7 cellular contexts compared by ENCODE assay signal in the genomic region with DNA sequence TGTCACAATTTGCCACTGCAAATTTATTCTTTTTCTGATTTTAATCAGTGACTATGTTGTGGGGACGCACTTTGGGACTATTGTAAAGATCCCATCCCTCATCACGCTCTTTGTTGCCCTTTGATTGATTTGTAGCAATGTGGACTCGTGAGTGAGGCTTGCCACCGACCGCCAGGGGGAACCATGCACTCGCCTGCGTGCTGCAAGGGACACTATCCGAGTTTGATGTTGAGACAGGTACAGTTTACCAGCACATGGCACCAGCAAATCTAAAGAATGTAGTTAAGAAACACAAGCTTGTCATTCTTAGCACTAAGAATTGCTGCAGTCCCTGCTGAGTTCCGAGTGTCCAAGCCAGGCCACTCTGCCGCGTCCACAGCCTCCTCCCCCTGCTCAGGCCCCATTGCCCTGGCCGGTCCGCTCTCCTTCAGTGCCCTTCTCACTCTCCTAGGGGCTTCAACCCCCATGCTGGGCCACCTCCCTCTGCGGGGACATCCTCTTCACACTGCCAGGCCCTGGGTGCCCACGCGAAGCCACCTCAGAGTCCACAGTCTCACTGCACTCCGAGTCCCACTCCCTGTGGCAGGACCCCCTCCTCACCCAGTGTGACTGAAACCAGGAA. TPM values are rescaled to one million over a fixed set of nuclear protein-coding genes. Genes with fewer than 3 reads are reported as not detected.
DNase-seq lines count a peak whose midpoint lies in the region; ATAC-seq, FAIRE-seq and TF ChIP-seq lines count a peak whose summit lies in the region.

No MANE protein-coding gene starts in this region.

- no peaks in the 10 kb centered on the region for H3K9me3 ChIP-seq in colonic mucosa
- H3K9me3 ChIP-seq in HepG2 (ENCODE audit: low read length): no peaks in the 10 kb centered on the region

- in situ Hi-C loops in HepG2 (cut with HindIII; ENCODE audit: extremely low pct_ligation_motif_present, low pct_unique_long_range_greater_than_20kb): loop anchor here (25.0 kb wide), 1 partner anchor 375 kb away; a partner anchor contains a TSS

- peak; percentile 66 for DNase-seq in GM12865 (ENCODE audit: low read depth)
- peak; percentile 11 for DNase-seq in HFF-Myc (ENCODE audit: extremely low read depth, low read depth)
- DNase-seq in NCI-H1092 (lab: John Stamatoyannopoulos, UW): peak; percentile 5
- DNase-seq in activated CD4-positive, alpha-beta T cell treated with anti-CD3 and anti-CD28 coated beads for 1 hour: peak; percentile 27
- peak; percentile 81 for DNase-seq in colonic mucosa
- peak; percentile 36 for DNase-seq in HepG2 (ENCODE audit: low spot score)
- DNase-seq in stimulated activated CD8-positive, alpha-beta memory T cell treated with anti-CD3 and anti-CD28 coated beads, Interleukin-12 subunit alpha, Interleukin-12 subunit beta, amount 100 ng/mL, for 1 hour (ENCODE audit: low read depth): peak; percentile 45

- POLR2A ChIA-PET in HepG2 (lab: Yijun Ruan, JAX): no interaction called here

- H3K27me3 ChIP-seq in colonic mucosa (no peaks in the 10 kb centered on the region), HepG2 (ENCODE audit: control insufficient read depth in 1 of 2, insufficient read depth in 2 of 2, low read length in 2 of 2) (peaks cover 0 to 27% of the 10 kb centered on the region in 2 experiments; a peak in 4 of 5 replicates)

- peaks cover 8% of the 10 kb centered on the region for H3K4me1 ChIP-seq in colonic mucosa
- H3K4me1 ChIP-seq in HepG2 (ENCODE audit: insufficient read depth, low read length): peaks cover 9% of the 10 kb centered on the region; the same call in 1 of the 2 replicates

- TF ChIP-seq CTCF in GM12865 (IDR thresholded peaks at IDR 0.05; ENCODE audit: insufficient read depth, low read depth, low read length, missing control alignments): peak; percentile 87
- TF ChIP-seq CTCF in HFF-Myc (IDR thresholded peaks at IDR 0.05; ENCODE audit: low read depth, low read length, missing control alignments): peak; percentile 89
- peak; percentile 87 for TF ChIP-seq CTCF in colonic mucosa (IDR thresholded peaks at IDR 0.05)
- TF ChIP-seq CTCF in HepG2 (CRISPR knock-in tag; IDR thresholded peaks at IDR 0.05): peak; percentile 92

- TF ChIP-seq RAD21 in HepG2 (CRISPR knock-in tag; IDR thresholded peaks at IDR 0.05): peak; percentile 50; the same call in 1 of the 2 replicates

- peak overlapping the region; percentile 44; the same call in 1 of the 2 replicates for H3K4me2 ChIP-seq in HepG2 (ENCODE audit: low read depth, low read length)

- TF ChIP-seq EP300 in HepG2 (IDR thresholded peaks at IDR 0.05; ENCODE audit: low read depth in 2 of 2, low read length in 2 of 2): no peak
- TF ChIP-seq EP300 in HepG2 (CRISPR knock-in tag; IDR thresholded peaks at IDR 0.05; ENCODE audit: borderline replicate concordance): no peak

- no peaks in the 10 kb centered on the region for H3K79me2 ChIP-seq in HepG2 (ENCODE audit: insufficient read depth, low read length)

- no peak overlapping the region for H3K27ac ChIP-seq in colonic mucosa
- no peak overlapping the region for H3K27ac ChIP-seq in HepG2 (ENCODE audit: extremely low read length, insufficient read depth, low read length)

- CTCF ChIA-PET in HepG2 (lab: Yijun Ruan, JAX; ENCODE audit: low intra/inter-chr PET ratio, low total read pairs): interaction anchor here (1.3 to 1.4 kb wide), 2 partner anchors 47 to 367 kb away, joined by 9 to 13 read pairs; no protein-coding TSS in a partner anchor

- peak; percentile 95 for ATAC-seq in HepG2

- H2AFZ ChIP-seq in HepG2 (ENCODE audit: low read length): no peak overlapping the region

- intact Hi-C loops in colonic mucosa (cut with DNase I) (no loop called here), HepG2 (cut with micrococcal nuclease; ENCODE audit: unreplicated experiment) (loop anchor here (1.0 kb wide), 2 partner anchors 47 to 367 kb away; no protein-coding TSS in a partner anchor)

- H4K20me1 ChIP-seq in HepG2 (ENCODE audit: insufficient read depth, low read length): no peaks in the 10 kb centered on the region

- WGBS in HepG2 (ENCODE audit: low lambda C conversion rate): 19% methylated on average over 15 of the region's 17 CpGs

- no peak for TF ChIP-seq POLR2A in HepG2 (IDR thresholded peaks at IDR 0.05; ENCODE audit: insufficient read depth in 1 of 2, low read depth in 2 of 2, low read length in 2 of 2)

- no peak overlapping the region for H3K9ac ChIP-seq in colonic mucosa (ENCODE audit: low read depth in 2 of 2, low read length in 2 of 2)
- no peak overlapping the region for H3K9ac ChIP-seq in HepG2 (ENCODE audit: insufficient read depth, low read depth, low read length)

- H3K36me3 ChIP-seq in colonic mucosa: no peaks in the 10 kb centered on the region
- no peaks in the 10 kb centered on the region for H3K36me3 ChIP-seq in HepG2 (replicated peaks in 1 of 2; ENCODE audit: control insufficient read depth in 1 of 2, insufficient read depth in 2 of 2, low read length in 2 of 2)

- no TSS peak for BruUV-seq in HepG2 (replicated peaks; lab: Mats Ljungman, UMichigan)

- no peak overlapping the region for H3K4me3 ChIP-seq in GM12865 (ENCODE audit: low read depth, low read length)
- no peak overlapping the region for H3K4me3 ChIP-seq in HFF-Myc (replicated peaks; ENCODE audit: low read depth, low read length)
- no peak overlapping the region for H3K4me3 ChIP-seq in colonic mucosa
- H3K4me3 ChIP-seq in HepG2 (replicated peaks in 1 of 3; ENCODE audit: insufficient read depth in 1 of 3, low read depth in 2 of 3, low read length in 3 of 3): peak overlapping the region in 1 of 3 experiments; percentile 45; a peak in 1 of 6 replicates

- peak; percentile 79 for FAIRE-seq in HepG2 (lab: Jason Lieb, UNC)

RNA-seq across cellular contexts. Expression of a gene that starts 2.0 kb away (rescaled TPM):
- total RNA-seq in colonic mucosa (10 to 100 TPM in 1 of 2 donors, 1 to 10 TPM in 1; 5.6 to 14.2 TPM), HepG2 (2016; rRNA removed; fragmentation: Illumina TruSeq; extraction: Trizol) (not detected in 2 replicates)
- not detected in 2 replicates for total RNA-seq in HepG2 (2016; cell fraction: cytosol; rRNA removed; fragmentation: Illumina TruSeq; extraction: Trizol; ENCODE audit: low read depth)
- total RNA-seq in HepG2 (2016; cell fraction: insoluble cytoplasmic fraction; rRNA removed; fragmentation: Illumina TruSeq; extraction: Trizol): not detected in 2 replicates
- not detected in 2 replicates for total RNA-seq in HepG2 (2016; cell fraction: membrane; rRNA removed; fragmentation: Illumina TruSeq; extraction: Trizol)
- total RNA-seq in HepG2 (2016; cell fraction: nucleus; rRNA removed; fragmentation: Illumina TruSeq; extraction: Trizol): not detected in 2 replicates
- 0.04 and 0.07 TPM in 2 replicates for polyA plus RNA-seq in HepG2 (2011; rRNA removed)
- 0.03 TPM in 1 of 2 replicates, not detected in the other for polyA plus RNA-seq in HepG2 (2011; cell fraction: cytosol; rRNA removed)
- 0.18 and 0.31 TPM in 2 replicates for polyA plus RNA-seq in HepG2 (2011; cell fraction: nucleus; rRNA removed)
- polyA plus RNA-seq in HepG2 (2012): 0.07 TPM in 1 of 2 replicates, not detected in the other
- not detected in 2 replicates for polyA plus RNA-seq in HepG2 (2016; cell fraction: cytosol; fragmentation: Illumina TruSeq; extraction: Trizol; ENCODE audit: low read depth)
- not detected in 2 replicates for polyA plus RNA-seq in HepG2 (2016; cell fraction: insoluble cytoplasmic fraction; fragmentation: Illumina TruSeq; extraction: Trizol; ENCODE audit: low read depth)
- not detected in 2 replicates for polyA plus RNA-seq in HepG2 (2016; cell fraction: membrane; fragmentation: Illumina TruSeq; extraction: Trizol; ENCODE audit: low read depth)
- polyA plus RNA-seq in HepG2 (2016; cell fraction: nucleus; fragmentation: Illumina TruSeq; extraction: Trizol; ENCODE audit: insufficient read depth, low read depth): not detected in 2 replicates
- not detected in 2 replicates for polyA minus RNA-seq in HepG2 (2011; rRNA and poly(A)+ RNA removed; ENCODE audit: low replicate concordance)
- not detected in 2 replicates for polyA minus RNA-seq in HepG2 (2011; cell fraction: cytosol; rRNA and poly(A)+ RNA removed)
- polyA minus RNA-seq in HepG2 (2011; cell fraction: nucleus; rRNA and poly(A)+ RNA removed): 0.87 TPM in 1 of 2 replicates, not detected in the other

RNA-seq across cellular contexts. Expression of a gene that starts 48.5 kb away (rescaled TPM):
- 1 to 10 TPM in 1 of 2 donors, under 1 TPM in 1; 0.77 to 8.8 TPM for total RNA-seq in colonic mucosa
- total RNA-seq in HepG2 (2016; rRNA removed; fragmentation: Illumina TruSeq; extraction: Trizol): not detected in 2 replicates
- total RNA-seq in HepG2 (2016; cell fraction: cytosol; rRNA removed; fragmentation: Illumina TruSeq; extraction: Trizol; ENCODE audit: low read depth): not detected in 2 replicates
- total RNA-seq in HepG2 (2016; cell fraction: insoluble cytoplasmic fraction; rRNA removed; fragmentation: Illumina TruSeq; extraction: Trizol): not detected in 2 replicates
- not detected in 2 replicates for total RNA-seq in HepG2 (2016; cell fraction: membrane; rRNA removed; fragmentation: Illumina TruSeq; extraction: Trizol)
- not detected in 2 replicates for total RNA-seq in HepG2 (2016; cell fraction: nucleus; rRNA removed; fragmentation: Illumina TruSeq; extraction: Trizol)
- polyA plus RNA-seq in HepG2 (2011; rRNA removed): not detected in 2 replicates
- polyA plus RNA-seq in HepG2 (2011; cell fraction: cytosol; rRNA removed): not detected in 2 replicates
- polyA plus RNA-seq in HepG2 (2011; cell fraction: nucleus; rRNA removed): not detected in 2 replicates
- polyA plus RNA-seq in HepG2 (2012): not detected in 2 replicates
- not detected in 2 replicates for polyA plus RNA-seq in HepG2 (2016; cell fraction: cytosol; fragmentation: Illumina TruSeq; extraction: Trizol; ENCODE audit: low read depth)
- polyA plus RNA-seq in HepG2 (2016; cell fraction: insoluble cytoplasmic fraction; fragmentation: Illumina TruSeq; extraction: Trizol; ENCODE audit: low read depth): not detected in 2 replicates
- polyA plus RNA-seq in HepG2 (2016; cell fraction: membrane; fragmentation: Illumina TruSeq; extraction: Trizol; ENCODE audit: low read depth): not detected in 2 replicates
- polyA plus RNA-seq in HepG2 (2016; cell fraction: nucleus; fragmentation: Illumina TruSeq; extraction: Trizol; ENCODE audit: insufficient read depth, low read depth): not detected in 2 replicates
- polyA minus RNA-seq in HepG2 (2011; rRNA and poly(A)+ RNA removed; ENCODE audit: low replicate concordance): not detected in 2 replicates
- not detected in 2 replicates for polyA minus RNA-seq in HepG2 (2011; cell fraction: cytosol; rRNA and poly(A)+ RNA removed)
- polyA minus RNA-seq in HepG2 (2011; cell fraction: nucleus; rRNA and poly(A)+ RNA removed): not detected in 2 replicates

RNA-seq across cellular contexts. Expression of a gene that starts 49.9 kb away (rescaled TPM):
- total RNA-seq in colonic mucosa: 1 to 10 TPM in 1 of 2 donors, under 1 TPM in 1; 0.19 to 1.6 TPM
- total RNA-seq in HepG2 (2016; rRNA removed; fragmentation: Illumina TruSeq; extraction: Trizol): 0.14 and 0.22 TPM in 2 replicates
- 0.18 and 0.20 TPM in 2 replicates for total RNA-seq in HepG2 (2016; cell fraction: cytosol; rRNA removed; fragmentation: Illumina TruSeq; extraction: Trizol; ENCODE audit: low read depth)
- 0.15 TPM in 2 replicates for total RNA-seq in HepG2 (2016; cell fraction: insoluble cytoplasmic fraction; rRNA removed; fragmentation: Illumina TruSeq; extraction: Trizol)
- 0.09 and 0.10 TPM in 2 replicates for total RNA-seq in HepG2 (2016; cell fraction: membrane; rRNA removed; fragmentation: Illumina TruSeq; extraction: Trizol)
- not detected in 2 replicates for total RNA-seq in HepG2 (2016; cell fraction: nucleus; rRNA removed; fragmentation: Illumina TruSeq; extraction: Trizol)
- polyA plus RNA-seq in HepG2 (2011; rRNA removed): 0.34 and 0.50 TPM in 2 replicates
- 0.42 and 1.0 TPM in 2 replicates for polyA plus RNA-seq in HepG2 (2011; cell fraction: cytosol; rRNA removed)
- polyA plus RNA-seq in HepG2 (2011; cell fraction: nucleus; rRNA removed): 0.10 and 0.28 TPM in 2 replicates
- 1.0 and 1.3 TPM in 2 replicates for polyA plus RNA-seq in HepG2 (2012)
- 0.35 and 0.40 TPM in 2 replicates for polyA plus RNA-seq in HepG2 (2016; cell fraction: cytosol; fragmentation: Illumina TruSeq; extraction: Trizol; ENCODE audit: low read depth)
- polyA plus RNA-seq in HepG2 (2016; cell fraction: insoluble cytoplasmic fraction; fragmentation: Illumina TruSeq; extraction: Trizol; ENCODE audit: low read depth): 0.53 and 0.80 TPM in 2 replicates
- 0.42 and 0.56 TPM in 2 replicates for polyA plus RNA-seq in HepG2 (2016; cell fraction: membrane; fragmentation: Illumina TruSeq; extraction: Trizol; ENCODE audit: low read depth)
- polyA plus RNA-seq in HepG2 (2016; cell fraction: nucleus; fragmentation: Illumina TruSeq; extraction: Trizol; ENCODE audit: insufficient read depth, low read depth): 0.33 and 0.45 TPM in 2 replicates
- polyA minus RNA-seq in HepG2 (2011; rRNA and poly(A)+ RNA removed; ENCODE audit: low replicate concordance): 0.14 and 0.80 TPM in 2 replicates
- 0.26 and 0.30 TPM in 2 replicates for polyA minus RNA-seq in HepG2 (2011; cell fraction: cytosol; rRNA and poly(A)+ RNA removed)
- polyA minus RNA-seq in HepG2 (2011; cell fraction: nucleus; rRNA and poly(A)+ RNA removed): 0.12 and 0.13 TPM in 2 replicates

Comparison
In these comparisons a context has a peak if more than half of its experiments do, and no peak if none do; other contexts are left out.
1. DNase-seq: peak in every context shown above with its lines; median percentile 81 in colonic mucosa; 66 in GM12865; 45 in stimulated activated CD8-positive, alpha-beta memory T cell treated with anti-CD3 and anti-CD28 coated beads, Interleukin-12 subunit alpha, Interleukin-12 subunit beta, amount 100 ng/mL, for 1 hour; 36 in HepG2; 27 in activated CD4-positive, alpha-beta T cell treated with anti-CD3 and anti-CD28 coated beads for 1 hour; 11 in HFF-Myc; 5 in NCI-H1092.
2. RNA of a gene that starts 2.0 kb away (total RNA-seq): 5.6 to 14.2 TPM in colonic mucosa; not detected in HepG2; every median in the first group is over 4 times any median in the second.
3. Peak in every context shown above with its lines, with median percentiles within 50 percentile points of each other: CTCF ChIP-seq.